8 cellular contexts compared by ENCODE assay signal in the genomic region with DNA sequence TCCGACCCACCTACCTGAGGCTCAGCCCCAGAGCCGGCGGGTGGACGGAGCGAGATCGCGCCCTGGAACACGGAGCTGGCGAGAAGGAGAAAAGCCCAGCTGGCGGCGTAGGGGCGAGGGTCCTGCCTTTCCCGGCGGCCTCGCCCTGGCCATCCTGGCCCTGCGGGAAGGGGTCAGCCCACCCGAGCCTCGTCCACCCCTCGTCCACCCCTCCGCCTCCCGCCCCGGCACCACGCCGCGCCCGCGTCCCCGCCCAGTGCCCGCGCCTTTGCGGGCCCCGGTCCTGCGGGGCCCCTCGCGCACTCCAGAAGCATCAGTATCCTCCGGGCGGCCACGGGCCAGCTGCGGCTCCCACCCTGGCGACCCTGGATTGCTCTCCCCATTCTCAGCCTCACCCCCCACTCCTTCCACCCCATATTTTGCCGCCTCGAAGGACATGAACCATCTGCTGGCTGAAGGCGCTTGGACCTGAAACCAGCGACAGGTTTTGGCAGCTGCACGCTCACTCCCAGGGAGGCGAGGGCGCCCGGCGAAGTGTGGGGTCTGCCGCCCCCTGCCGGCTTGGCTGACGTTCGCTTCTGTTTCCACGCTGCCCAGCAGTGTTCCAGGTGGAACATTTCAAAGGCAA.
DNase-seq lines count a peak whose midpoint lies in the region; ATAC-seq, FAIRE-seq and TF ChIP-seq lines count a peak whose summit lies in the region.

No MANE protein-coding gene starts in this region.

- peak; percentile 41 for ATAC-seq in left colon

- H3K9ac ChIP-seq in ES-I3 (ENCODE audit: low read depth, low read length) = peak overlapping the region; percentile 81

- H3K4me1 ChIP-seq in ES-I3 (ENCODE audit: insufficient read depth, low read length) = no peaks in the 10 kb centered on the region

- intact Hi-C loops in left colon (cut with DNase I, micrococcal nuclease) = no loop called here

- DNase-seq in GOT3 (lab: John Stamatoyannopoulos, UW) (peak; percentile 17), M059J (ENCODE audit: low read depth) (peak; percentile 41), cerebellum (ENCODE audit: low spot score) (peak; percentile 20), left colon (peak; percentile 39 to 53), H54 (ENCODE audit: insufficient read length, low spot score) (no peak)
- DNase-seq in activated CD4-positive, CD25-positive, alpha-beta regulatory T cell (lab: John Stamatoyannopoulos, UW) = peak in 3 of 4 experiments; percentile 1 to 21 (median 8)
- DNase-seq in stimulated activated CD4-positive, alpha-beta T cell treated with anti-CD3 and anti-CD28 coated beads, Interleukin-1b, Interleukin-23, amount 100 ng/mL, for 24 hours (ENCODE audit: low read depth in 4 of 4, low spot score in 1 of 4) = peak in 3 of 4 experiments; percentile 17 to 51 (median 33)

- TF ChIP-seq POLR2A in H54 (IDR thresholded peaks at IDR 0.05; ENCODE audit: low read depth, low read length) = no peak

- FAIRE-seq in H54 (lab: Jason Lieb, UNC) = no peak

- no peaks in the 10 kb centered on the region; the same call in 1 of the 2 replicates for H3K9me3 ChIP-seq in ES-I3 (ENCODE audit: control insufficient read depth, insufficient read depth, low read length)

- H3K36me3 ChIP-seq in ES-I3 (ENCODE audit: insufficient read depth, low read length) = no peaks in the 10 kb centered on the region
